ENCODE assay signal across 1 cellular context in the genomic region with DNA sequence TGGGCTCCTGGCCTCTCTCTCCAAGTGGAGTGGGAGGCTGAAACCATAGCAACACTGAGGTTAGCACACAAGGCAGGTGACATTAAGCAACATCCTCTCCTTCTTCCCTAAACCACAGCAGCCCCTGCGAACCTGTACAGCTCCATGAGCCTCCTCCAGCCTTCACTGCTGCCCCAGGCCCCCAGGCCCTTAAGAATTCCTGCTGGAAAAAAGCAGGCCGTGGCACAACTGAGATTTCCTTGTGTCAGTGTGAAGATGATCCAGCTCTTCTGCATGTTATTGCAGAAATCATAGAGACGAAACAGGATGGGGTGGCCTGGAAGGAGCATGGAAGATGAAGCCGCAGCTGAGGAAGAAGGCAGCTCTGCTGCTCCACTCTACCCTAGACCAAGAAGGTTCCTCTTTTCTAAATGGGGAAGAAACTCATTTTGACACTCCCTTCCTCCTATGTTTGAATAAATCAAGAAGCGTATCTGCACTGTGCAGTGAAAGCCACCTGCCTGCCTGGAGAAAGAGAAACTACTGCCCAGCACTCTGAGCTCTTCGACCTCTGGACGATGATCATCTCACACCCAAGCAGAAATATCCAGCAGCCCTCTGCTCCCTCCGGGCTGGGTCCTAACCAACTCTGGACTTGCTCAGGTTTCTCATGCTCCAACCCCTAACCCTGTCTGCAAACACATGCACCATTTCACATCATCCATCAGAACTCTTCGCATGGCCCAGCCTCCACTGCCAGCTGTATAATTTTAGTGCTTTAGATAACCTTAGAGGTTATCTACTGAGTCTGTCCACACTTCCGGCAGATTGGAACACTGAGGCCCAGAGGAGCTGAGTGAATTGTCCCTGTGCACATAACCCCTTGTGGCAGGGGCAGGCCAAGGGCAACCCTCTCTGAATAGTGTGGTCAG.
TF ChIP-seq lines count a peak whose summit lies in the region.

No MANE protein-coding gene starts in this region.

TF ChIP-seq in GM23338, 12 proteins besides CTCF, POLR2A, EP300 and RAD21:
- TF ChIP-seq REST (IDR thresholded peaks at IDR 0.05; ENCODE audit: unreplicated experiment) (no peak), JUNB (IDR thresholded peaks at IDR 0.05; ENCODE audit: unreplicated experiment) (no peak), ZNF331 (CRISPR knock-in tag; IDR thresholded peaks at IDR 0.05; ENCODE audit: low read depth) (no peak), CREB1 (CRISPR knock-in tag; IDR thresholded peaks at IDR 0.05; ENCODE audit: low read depth) (no peak), NANOG (IDR thresholded peaks at IDR 0.05; ENCODE audit: borderline replicate concordance) (no peak), STAT1 (IDR thresholded peaks at IDR 0.05; ENCODE audit: unreplicated experiment) (no peak), ZNF114 (CRISPR knock-in tag; IDR thresholded peaks at IDR 0.05) (no peak), EZH2phosphoT487 (IDR thresholded peaks at IDR 0.05; ENCODE audit: unreplicated experiment) (no peak), EZH2 (IDR thresholded peaks at IDR 0.05; ENCODE audit: low read depth, unreplicated experiment) (no peak), POLR2AphosphoS5 (IDR thresholded peaks at IDR 0.05; ENCODE audit: low read depth) (no peak)
- TF ChIP-seq, protein P1, sequence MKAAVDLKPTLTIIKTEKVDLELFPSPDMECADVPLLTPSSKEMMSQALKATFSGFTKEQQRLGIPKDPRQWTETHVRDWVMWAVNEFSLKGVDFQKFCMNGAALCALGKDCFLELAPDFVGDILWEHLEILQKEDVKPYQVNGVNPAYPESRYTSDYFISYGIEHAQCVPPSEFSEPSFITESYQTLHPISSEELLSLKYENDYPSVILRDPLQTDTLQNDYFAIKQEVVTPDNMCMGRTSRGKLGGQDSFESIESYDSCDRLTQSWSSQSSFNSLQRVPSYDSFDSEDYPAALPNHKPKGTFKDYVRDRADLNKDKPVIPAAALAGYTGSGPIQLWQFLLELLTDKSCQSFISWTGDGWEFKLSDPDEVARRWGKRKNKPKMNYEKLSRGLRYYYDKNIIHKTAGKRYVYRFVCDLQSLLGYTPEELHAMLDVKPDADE (IDR thresholded peaks at IDR 0.05): no peak
- TF ChIP-seq, protein P2, sequence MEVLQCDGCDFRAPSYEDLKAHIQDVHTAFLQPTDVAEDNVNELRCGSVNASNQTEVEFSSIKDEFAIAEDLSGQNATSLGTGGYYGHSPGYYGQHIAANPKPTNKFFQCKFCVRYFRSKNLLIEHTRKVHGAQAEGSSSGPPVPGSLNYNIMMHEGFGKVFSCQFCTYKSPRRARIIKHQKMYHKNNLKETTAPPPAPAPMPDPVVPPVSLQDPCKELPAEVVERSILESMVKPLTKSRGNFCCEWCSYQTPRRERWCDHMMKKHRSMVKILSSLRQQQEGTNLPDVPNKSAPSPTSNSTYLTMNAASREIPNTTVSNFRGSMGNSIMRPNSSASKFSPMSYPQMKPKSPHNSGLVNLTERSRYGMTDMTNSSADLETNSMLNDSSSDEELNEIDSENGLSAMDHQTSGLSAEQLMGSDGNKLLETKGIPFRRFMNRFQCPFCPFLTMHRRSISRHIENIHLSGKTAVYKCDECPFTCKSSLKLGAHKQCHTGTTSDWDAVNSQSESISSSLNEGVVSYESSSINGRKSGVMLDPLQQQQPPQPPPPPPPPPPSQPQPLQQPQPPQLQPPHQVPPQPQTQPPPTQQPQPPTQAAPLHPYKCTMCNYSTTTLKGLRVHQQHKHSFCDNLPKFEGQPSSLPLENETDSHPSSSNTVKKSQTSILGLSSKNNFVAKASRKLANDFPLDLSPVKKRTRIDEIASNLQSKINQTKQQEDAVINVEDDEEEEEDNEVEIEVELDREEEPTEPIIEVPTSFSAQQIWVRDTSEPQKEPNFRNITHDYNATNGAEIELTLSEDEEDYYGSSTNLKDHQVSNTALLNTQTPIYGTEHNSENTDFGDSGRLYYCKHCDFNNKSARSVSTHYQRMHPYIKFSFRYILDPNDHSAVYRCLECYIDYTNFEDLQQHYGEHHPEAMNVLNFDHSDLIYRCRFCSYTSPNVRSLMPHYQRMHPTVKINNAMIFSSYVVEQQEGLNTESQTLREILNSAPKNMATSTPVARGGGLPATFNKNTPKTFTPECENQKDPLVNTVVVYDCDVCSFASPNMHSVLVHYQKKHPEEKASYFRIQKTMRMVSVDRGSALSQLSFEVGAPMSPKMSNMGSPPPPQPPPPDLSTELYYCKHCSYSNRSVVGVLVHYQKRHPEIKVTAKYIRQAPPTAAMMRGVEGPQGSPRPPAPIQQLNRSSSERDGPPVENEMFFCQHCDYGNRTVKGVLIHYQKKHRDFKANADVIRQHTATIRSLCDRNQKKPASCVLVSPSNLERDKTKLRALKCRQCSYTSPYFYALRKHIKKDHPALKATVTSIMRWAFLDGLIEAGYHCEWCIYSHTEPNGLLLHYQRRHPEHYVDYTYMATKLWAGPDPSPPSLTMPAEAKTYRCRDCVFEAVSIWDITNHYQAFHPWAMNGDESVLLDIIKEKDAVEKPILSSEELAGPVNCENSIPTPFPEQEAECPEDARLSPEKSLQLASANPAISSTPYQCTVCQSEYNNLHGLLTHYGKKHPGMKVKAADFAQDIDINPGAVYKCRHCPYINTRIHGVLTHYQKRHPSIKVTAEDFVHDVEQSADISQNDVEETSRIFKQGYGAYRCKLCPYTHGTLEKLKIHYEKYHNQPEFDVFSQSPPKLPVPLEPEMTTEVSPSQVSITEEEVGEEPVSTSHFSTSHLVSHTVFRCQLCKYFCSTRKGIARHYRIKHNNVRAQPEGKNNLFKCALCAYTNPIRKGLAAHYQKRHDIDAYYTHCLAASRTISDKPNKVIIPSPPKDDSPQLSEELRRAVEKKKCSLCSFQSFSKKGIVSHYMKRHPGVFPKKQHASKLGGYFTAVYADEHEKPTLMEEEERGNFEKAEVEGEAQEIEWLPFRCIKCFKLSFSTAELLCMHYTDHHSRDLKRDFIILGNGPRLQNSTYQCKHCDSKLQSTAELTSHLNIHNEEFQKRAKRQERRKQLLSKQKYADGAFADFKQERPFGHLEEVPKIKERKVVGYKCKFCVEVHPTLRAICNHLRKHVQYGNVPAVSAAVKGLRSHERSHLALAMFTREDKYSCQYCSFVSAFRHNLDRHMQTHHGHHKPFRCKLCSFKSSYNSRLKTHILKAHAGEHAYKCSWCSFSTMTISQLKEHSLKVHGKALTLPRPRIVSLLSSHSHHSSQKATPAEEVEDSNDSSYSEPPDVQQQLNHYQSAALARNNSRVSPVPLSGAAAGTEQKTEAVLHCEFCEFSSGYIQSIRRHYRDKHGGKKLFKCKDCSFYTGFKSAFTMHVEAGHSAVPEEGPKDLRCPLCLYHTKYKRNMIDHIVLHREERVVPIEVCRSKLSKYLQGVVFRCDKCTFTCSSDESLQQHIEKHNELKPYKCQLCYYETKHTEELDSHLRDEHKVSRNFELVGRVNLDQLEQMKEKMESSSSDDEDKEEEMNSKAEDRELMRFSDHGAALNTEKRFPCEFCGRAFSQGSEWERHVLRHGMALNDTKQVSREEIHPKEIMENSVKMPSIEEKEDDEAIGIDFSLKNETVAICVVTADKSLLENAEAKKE (CRISPR knock-in tag; IDR thresholded peaks at IDR 0.05): no peak
